1 cellular context compared by ENCODE assay signal in the genomic region with DNA sequence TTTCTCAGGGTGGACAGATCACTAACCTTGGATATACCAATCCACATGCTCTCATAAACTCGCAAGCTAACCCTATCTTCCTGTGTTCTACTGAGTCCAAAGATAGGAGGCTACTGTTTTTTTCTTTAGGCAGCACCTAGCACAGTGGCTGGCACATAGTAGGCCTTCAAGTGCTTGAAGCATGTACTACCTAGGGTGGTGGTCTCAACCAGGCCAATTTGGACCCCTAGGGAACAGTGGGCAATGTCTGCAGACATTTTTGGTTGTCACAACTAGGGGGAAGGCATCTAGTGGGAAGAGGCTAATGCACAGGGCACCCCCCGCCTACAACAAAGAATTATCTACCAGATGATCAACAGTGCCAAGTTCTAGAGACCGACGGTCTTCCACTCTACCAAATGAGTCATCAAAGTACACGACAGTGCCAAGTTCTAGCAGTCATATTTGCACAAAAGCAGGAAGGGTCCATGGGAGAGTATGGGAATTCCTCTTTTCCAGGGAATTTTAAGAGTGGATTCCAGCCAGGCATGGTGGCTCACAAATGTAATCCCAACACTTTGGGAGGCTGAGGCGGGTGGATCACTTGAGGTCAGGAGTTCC.
TF ChIP-seq lines count a peak whose summit lies in the region.

No MANE protein-coding gene starts in this region.

TF ChIP-seq in SK-N-SH treated with all-trans-retinoic acid at 6 μM for 48 hours, 23 proteins besides CTCF, POLR2A, EP300 and RAD21 (continued from another document):
- TF ChIP-seq TSHZ2 (CRISPR knock-in tag; IDR thresholded peaks at IDR 0.05) (no peak), PPARA (CRISPR knock-in tag; IDR thresholded peaks at IDR 0.05; ENCODE audit: borderline replicate concordance) (no peak), GLIS3 (CRISPR knock-in tag; IDR thresholded peaks at IDR 0.05) (no peak), CSRNP3 (CRISPR knock-in tag; IDR thresholded peaks at IDR 0.05) (no peak)
- TF ChIP-seq, protein P1, sequence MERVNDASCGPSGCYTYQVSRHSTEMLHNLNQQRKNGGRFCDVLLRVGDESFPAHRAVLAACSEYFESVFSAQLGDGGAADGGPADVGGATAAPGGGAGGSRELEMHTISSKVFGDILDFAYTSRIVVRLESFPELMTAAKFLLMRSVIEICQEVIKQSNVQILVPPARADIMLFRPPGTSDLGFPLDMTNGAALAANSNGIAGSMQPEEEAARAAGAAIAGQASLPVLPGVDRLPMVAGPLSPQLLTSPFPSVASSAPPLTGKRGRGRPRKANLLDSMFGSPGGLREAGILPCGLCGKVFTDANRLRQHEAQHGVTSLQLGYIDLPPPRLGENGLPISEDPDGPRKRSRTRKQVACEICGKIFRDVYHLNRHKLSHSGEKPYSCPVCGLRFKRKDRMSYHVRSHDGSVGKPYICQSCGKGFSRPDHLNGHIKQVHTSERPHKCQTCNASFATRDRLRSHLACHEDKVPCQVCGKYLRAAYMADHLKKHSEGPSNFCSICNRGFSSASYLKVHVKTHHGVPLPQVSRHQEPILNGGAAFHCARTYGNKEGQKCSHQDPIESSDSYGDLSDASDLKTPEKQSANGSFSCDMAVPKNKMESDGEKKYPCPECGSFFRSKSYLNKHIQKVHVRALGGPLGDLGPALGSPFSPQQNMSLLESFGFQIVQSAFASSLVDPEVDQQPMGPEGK (CRISPR knock-in tag; IDR thresholded peaks at IDR 0.05; ENCODE audit: borderline replicate concordance): no peak
- TF ChIP-seq, protein P2, sequence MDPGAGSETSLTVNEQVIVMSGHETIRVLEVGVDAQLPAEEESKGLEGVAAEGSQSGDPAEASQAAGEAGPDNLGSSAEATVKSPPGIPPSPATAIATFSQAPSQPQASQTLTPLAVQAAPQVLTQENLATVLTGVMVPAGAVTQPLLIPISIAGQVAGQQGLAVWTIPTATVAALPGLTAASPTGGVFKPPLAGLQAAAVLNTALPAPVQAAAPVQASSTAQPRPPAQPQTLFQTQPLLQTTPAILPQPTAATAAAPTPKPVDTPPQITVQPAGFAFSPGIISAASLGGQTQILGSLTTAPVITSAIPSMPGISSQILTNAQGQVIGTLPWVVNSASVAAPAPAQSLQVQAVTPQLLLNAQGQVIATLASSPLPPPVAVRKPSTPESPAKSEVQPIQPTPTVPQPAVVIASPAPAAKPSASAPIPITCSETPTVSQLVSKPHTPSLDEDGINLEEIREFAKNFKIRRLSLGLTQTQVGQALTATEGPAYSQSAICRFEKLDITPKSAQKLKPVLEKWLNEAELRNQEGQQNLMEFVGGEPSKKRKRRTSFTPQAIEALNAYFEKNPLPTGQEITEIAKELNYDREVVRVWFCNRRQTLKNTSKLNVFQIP (CRISPR knock-in tag; IDR thresholded peaks at IDR 0.05; ENCODE audit: borderline replicate concordance, low read depth): no peak
